ENCODE assay signal across 11 cellular contexts in the genomic region with DNA sequence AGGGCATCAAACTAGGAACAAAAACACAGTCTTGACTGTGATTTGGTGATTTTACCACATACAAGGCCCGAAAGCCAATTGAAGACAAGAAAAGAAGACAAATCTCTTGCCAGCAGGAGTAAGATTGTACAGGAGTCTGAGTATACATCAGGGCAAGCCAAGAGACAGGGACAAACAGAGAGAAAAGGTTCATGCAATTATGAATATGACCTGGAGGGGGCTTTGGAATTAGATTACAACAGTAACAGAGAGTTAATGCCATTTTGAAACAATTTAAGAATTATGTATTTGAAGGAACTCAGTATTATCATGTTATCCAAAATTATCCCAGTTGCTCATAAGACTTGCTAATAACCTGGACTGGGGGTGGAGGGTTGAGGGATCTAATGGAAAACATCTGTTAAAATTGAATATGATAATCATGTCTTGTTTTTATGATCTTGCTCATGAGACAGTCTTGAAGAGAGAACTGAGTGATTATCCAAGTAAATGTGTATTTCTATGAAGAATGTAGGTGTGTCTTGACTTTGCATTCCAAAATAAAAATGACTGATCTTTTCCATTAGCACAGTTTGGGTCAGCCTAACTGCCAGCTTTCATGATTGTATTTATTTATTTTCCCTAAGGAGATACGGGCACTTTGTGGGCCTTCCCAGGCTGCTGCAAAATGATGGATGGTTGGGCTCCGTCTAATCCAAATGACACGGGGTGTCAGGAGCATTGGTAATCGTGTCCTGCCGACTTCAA.
DNase-seq lines count a peak whose midpoint lies in the region; ATAC-seq, FAIRE-seq and TF ChIP-seq lines count a peak whose summit lies in the region.
"Had no signal": no experiment of that assay in that cellular context is flagged by ENCODE, and none has a peak within 500 bp of the region (broad histone marks: within the 10 kb centered on the region; RNA-seq: fewer than 3 reads in every experiment).

No MANE protein-coding gene starts in this region.

- POLR2A ChIA-PET in IMR-90 (lab: Charles Lee; ENCODE audit: unreplicated experiment) = no interaction called here

- H2BK20ac ChIP-seq in IMR-90 (ENCODE audit: low read depth, low read length) = no peak overlapping the region

- no peak overlapping the region for H3K23ac ChIP-seq in IMR-90 (ENCODE audit: low read depth, low read length)
- H3K23ac ChIP-seq in mesenchymal stem cell (ENCODE audit: low read length in 2 of 2) = no peak overlapping the region

- TF ChIP-seq POLR2A in IMR-90 (IDR thresholded peaks at IDR 0.05; ENCODE audit: low read depth, low read length) = no peak

- no peak overlapping the region for H2BK5ac ChIP-seq in IMR-90 (ENCODE audit: low read depth, low read length, poor library complexity, severe bottlenecking)
- no peak overlapping the region for H2BK5ac ChIP-seq in mesenchymal stem cell (ENCODE audit: low read depth, low read length, poor library complexity, severe bottlenecking)

- in situ Hi-C loops in IMR-90 (cut with MboI; ENCODE audit: low sequenced_read_pairs) = loop anchor here (25.0 kb wide), 1 partner anchor 782 kb away; no protein-coding TSS in a partner anchor

- FAIRE-seq in D721Med (lab: Jason Lieb, UNC) (no peak), RCC 7860 (lab: Jason Lieb, UNC) (no peak)
- FAIRE-seq: TTC549 had no signal

- no peak overlapping the region for H3K56ac ChIP-seq in IMR-90 (ENCODE audit: extremely low read depth, insufficient read depth, low read length)

- H4K20me1 ChIP-seq in IMR-90 (ENCODE audit: insufficient read depth, low read length) = no peaks in the 10 kb centered on the region

- H3K27me3 ChIP-seq in IMR-90 (ENCODE audit: control insufficient read depth, insufficient read depth, low read length) (peaks cover 20% of the 10 kb centered on the region), adipocyte (replicated peaks; ENCODE audit: control insufficient read depth, insufficient read depth, low read length) (peaks cover 3% of the 10 kb centered on the region), mesenchymal stem cell (ENCODE audit: control insufficient read depth in 1 of 2, insufficient read depth in 1 of 2, low read length in 2 of 2) (no peaks in the 10 kb centered on the region)

- BruUV-seq in IMR-90 (replicated peaks; lab: Mats Ljungman, UMichigan) = no TSS peak

- H3K4me1 ChIP-seq in IMR-90 (ENCODE audit: control insufficient read depth, insufficient read depth, low read length) (no peaks in the 10 kb centered on the region), adipocyte (ENCODE audit: control insufficient read depth, insufficient read depth, low read length) (peaks cover 16% of the 10 kb centered on the region), mesenchymal stem cell (ENCODE audit: control insufficient read depth, insufficient read depth, low read depth, low read length) (peaks cover 6% of the 10 kb centered on the region)

- dilution Hi-C loops in IMR-90 (cut with HindIII; ENCODE audit: low sequenced_read_pairs, unreplicated experiment) = no loop called here

- no peak overlapping the region for H2BK12ac ChIP-seq in mesenchymal stem cell (ENCODE audit: low read length in 2 of 2)

- H3K14ac ChIP-seq in IMR-90 (replicated peaks; ENCODE audit: low read depth, low read length) (no peak overlapping the region), mesenchymal stem cell (ENCODE audit: low read length in 2 of 2) (no peak overlapping the region)

- WGBS in IMR-90 (ENCODE audit: extremely low coverage in 2 of 2, insufficient read length in 1 of 2), 2 experiments = 0% methylated on average over 4 of the region's 6 CpGs; no CpG with 5 or more reads in 1 of the 2 experiments
- 79% methylated on average over 6 of the region's 6 CpGs for WGBS in mesenchymal stem cell

- no peaks in the 10 kb centered on the region for H3K9me1 ChIP-seq in IMR-90 (ENCODE audit: insufficient read depth, low read length)

- H2AK9ac ChIP-seq in IMR-90 (replicated peaks; ENCODE audit: low read depth, low read length, poor library complexity) = no peak overlapping the region

- H3K9ac ChIP-seq in IMR-90 (ENCODE audit: low read depth, low read length) (no peak overlapping the region), adipocyte (ENCODE audit: low read length) (no peak overlapping the region), mesenchymal stem cell (ENCODE audit: low read length) (no peak overlapping the region)
- H3K9ac ChIP-seq: KMS-11 had no signal

- H3K18ac ChIP-seq in IMR-90 (ENCODE audit: low read depth, low read length) (no peak overlapping the region), mesenchymal stem cell (ENCODE audit: low read depth in 1 of 2, low read length in 2 of 2) (no peak overlapping the region)

- H2BK120ac ChIP-seq in IMR-90 (ENCODE audit: low read depth, low read length) (no peak overlapping the region), mesenchymal stem cell (ENCODE audit: low read depth, low read length) (no peak overlapping the region)

- no peak overlapping the region for H3K4ac ChIP-seq in IMR-90 (ENCODE audit: low read depth, low read length)
- no peak overlapping the region for H3K4ac ChIP-seq in mesenchymal stem cell (ENCODE audit: low read depth in 1 of 2, low read length in 2 of 2)

- no peak overlapping the region for H4K8ac ChIP-seq in IMR-90 (ENCODE audit: low read depth in 2 of 2, low read length in 2 of 2)
- H4K8ac ChIP-seq in mesenchymal stem cell (ENCODE audit: low read length) = no peak overlapping the region

- H2AFZ ChIP-seq in IMR-90 (replicated peaks; ENCODE audit: low read length, poor library complexity) (no peak overlapping the region), mesenchymal stem cell (ENCODE audit: low read depth, low read length) (no peak overlapping the region)

- H3K27ac ChIP-seq in IMR-90 (ENCODE audit: insufficient read depth, low read length) = no peak overlapping the region
- no peak overlapping the region for H3K27ac ChIP-seq in mesenchymal stem cell (ENCODE audit: low read length, poor library complexity, severe bottlenecking)
- H3K27ac ChIP-seq: KMS-11 had no signal

- no peaks in the 10 kb centered on the region for H3K36me3 ChIP-seq in IMR-90 (ENCODE audit: control insufficient read depth, insufficient read depth, low read length)
- H3K36me3 ChIP-seq in adipocyte (ENCODE audit: control insufficient read depth, insufficient read depth, low read length, severe bottlenecking) = no peaks in the 10 kb centered on the region
- peaks cover 0 to 3% of the 10 kb centered on the region in 2 experiments for H3K36me3 ChIP-seq in mesenchymal stem cell (ENCODE audit: control insufficient read depth in 1 of 2, insufficient read depth in 2 of 2, low read depth in 1 of 2, low read length in 2 of 2)

- peak; percentile 68 for ATAC-seq in IMR-90 (ENCODE audit: low read depth)
- no peak for ATAC-seq in GM19467 (IDR thresholded peaks at IDR 0.05; ENCODE audit: unreplicated experiment)

- DNase-seq in D721Med (ENCODE audit: insufficient read length, low spot score) = no peak
- peak; percentile 8 for DNase-seq in IMR-90
- DNase-seq in adipocyte (ENCODE audit: low read depth) = peak; percentile 51
- peak; percentile 28 for DNase-seq in mesenchymal stem cell
- DNase-seq in pons (ENCODE audit: low spot score) = no peak
- DNase-seq in RCC 7860 (ENCODE audit: low spot score) = no peak
- DNase-seq: hippocampal formation, occipital lobe had no signal

- H3K79me1 ChIP-seq in IMR-90 (ENCODE audit: low read depth in 1 of 2, low read length in 2 of 2) (no peaks in the 10 kb centered on the region), mesenchymal stem cell (replicated peaks; ENCODE audit: low read length, poor library complexity, severe bottlenecking) (no peaks in the 10 kb centered on the region)

- peak; percentile 7 for TF ChIP-seq CTCF in D721Med (IDR thresholded peaks at IDR 0.05; ENCODE audit: insufficient read depth, missing control alignments)
- TF ChIP-seq CTCF in IMR-90 (conservative IDR thresholded peaks at IDR 0.05; ENCODE audit: low read depth, low read length) = peak; percentile 32; the same call in 1 of the 2 replicates

- intact Hi-C loops in IMR-90 (cut with micrococcal nuclease) = loop anchor here (5.0 kb wide), 1 partner anchor 757 kb away; no protein-coding TSS in a partner anchor

- H3K4me3 ChIP-seq in IMR-90 (ENCODE audit: insufficient read depth, low read depth, low read length) (no peak overlapping the region), adipocyte (ENCODE audit: low read length) (no peak overlapping the region), mesenchymal stem cell (ENCODE audit: insufficient read depth in 1 of 2, low read depth in 1 of 2, low read length in 2 of 2) (no peak overlapping the region)

- no peaks in the 10 kb centered on the region for H3K9me3 ChIP-seq in IMR-90 (ENCODE audit: control insufficient read depth, insufficient read depth, low read length)
- no peaks in the 10 kb centered on the region for H3K9me3 ChIP-seq in adipocyte (ENCODE audit: control insufficient read depth, low read length)
- no peaks in the 10 kb centered on the region for H3K9me3 ChIP-seq in mesenchymal stem cell (ENCODE audit: control insufficient read depth, low read length)

- H4K91ac ChIP-seq in IMR-90 (ENCODE audit: insufficient read depth, low read depth, low read length) (no peak overlapping the region), mesenchymal stem cell (ENCODE audit: low read length) (no peak overlapping the region)

- H2BK15ac ChIP-seq in IMR-90 (ENCODE audit: low read depth, low read length) (no peak overlapping the region), mesenchymal stem cell (ENCODE audit: low read depth, poor library complexity, severe bottlenecking) (no peak overlapping the region)

- CTCF ChIA-PET in IMR-90 (lab: Yijun Ruan, JAX) = no interaction called here

- H4K5ac ChIP-seq in IMR-90 (ENCODE audit: low read depth, low read length) = no peak overlapping the region

- H2AK5ac ChIP-seq in IMR-90 (ENCODE audit: low read depth, low read length) = no peak overlapping the region
- no peak overlapping the region for H2AK5ac ChIP-seq in mesenchymal stem cell (ENCODE audit: low read length, severe bottlenecking)

- no peak for TF ChIP-seq RAD21 in IMR-90 (IDR thresholded peaks at IDR 0.05; ENCODE audit: low read length)

- no peak overlapping the region for H3K4me2 ChIP-seq in IMR-90 (ENCODE audit: low read depth, low read length)
- H3K4me2 ChIP-seq in mesenchymal stem cell (ENCODE audit: low read length, poor library complexity, severe bottlenecking) = no peak overlapping the region
- H3K4me2 ChIP-seq: KMS-11 had no signal

TF ChIP-seq in IMR-90, 13 proteins besides CTCF, POLR2A, EP300 and RAD21 (continues in another document):
- TF ChIP-seq CEBPB (IDR thresholded peaks at IDR 0.05; ENCODE audit: low read depth, low read length) = no peak
- no peak for TF ChIP-seq NFE2L2 (IDR thresholded peaks at IDR 0.05; ENCODE audit: low read depth, low read length)
- TF ChIP-seq FOS (IDR thresholded peaks at IDR 0.05; ENCODE audit: low read depth, low read length) = no peak
- TF ChIP-seq RFX5 (IDR thresholded peaks at IDR 0.05; ENCODE audit: low read depth, low read length) = no peak
- TF ChIP-seq SMC3 (IDR thresholded peaks at IDR 0.05; ENCODE audit: low read depth, low read length) = no peak

Comparison
In these comparisons a context has a peak if more than half of its experiments do, and no peak if none do; other contexts are left out.
1. DNase-seq: peak in IMR-90 (single experiment), adipocyte (single experiment) and mesenchymal stem cell (single experiment); none in D721Med (single experiment), pons (single experiment) and RCC 7860 (single experiment).